In genomic region chr2:151953467-151953866, GRCh38 we compare ENCODE assay signal across 24 cellular contexts.
DNase-seq lines count a peak whose midpoint lies in the region; ATAC-seq, FAIRE-seq and TF ChIP-seq lines count a peak whose summit lies in the region.
"Had no signal": no experiment of that assay in that cellular context is flagged by ENCODE, and none has a peak within 500 bp of the region (broad histone marks: within the 10 kb centered on the region; RNA-seq: fewer than 3 reads in every experiment).

No MANE protein-coding gene starts in this region.

- H3K4me1 Mint-ChIP-seq in HFFc6 (ENCODE audit: low read depth), result no peaks in the 10 kb centered on the region

- no peak overlapping the region for H3K27ac Mint-ChIP-seq in HFFc6
- H3K27ac Mint-ChIP-seq: IgD-negative memory B cell had no signal

- DNase-seq in HFFc6 (no peak), ascending aorta (ENCODE audit: low spot score in 2 of 2) (no peak), choroid plexus epithelial cell (ENCODE audit: low read depth) (peak; percentile 6), foreskin keratinocyte (no peak), PC-3 (no peak), H54 (ENCODE audit: insufficient read length, low spot score) (no peak)
- DNase-seq: EL, GM23248, HCEC 1CT, Karpas-422, NCI-H1694, NCI-H2081 treated with DMSO at 0.1 percent for 48 hours, NCI-H2171 treated with DMSO at 0.1 percent for 48 hours, NCI-H524 treated with DMSO at 0.1 percent for 48 hours, NCI-H82 had no signal

- H3K9ac ChIP-seq in PC-3 (ENCODE audit: low read length), result no peak overlapping the region
- H3K9ac ChIP-seq: GM23248 had no signal

- H3K9me2 ChIP-seq in PC-3 (replicated peaks; ENCODE audit: low read length), result no peaks in the 10 kb centered on the region

- no peaks in the 10 kb centered on the region for H3K36me3 ChIP-seq in ascending aorta
- no peaks in the 10 kb centered on the region for H3K36me3 ChIP-seq in PC-3 (ENCODE audit: low read depth, low read length)
- H3K36me3 ChIP-seq: SJSA1 had no signal

- no peak overlapping the region for H3K4me3 Mint-ChIP-seq in HFFc6
- H3K4me3 Mint-ChIP-seq: IgD-negative memory B cell had no signal

- no peaks in the 10 kb centered on the region for H3K9me3 Mint-ChIP-seq in HFFc6

- TF ChIP-seq CTCF in HFFc6 (IDR thresholded peaks at IDR 0.05) (peak; percentile 31; the same call in 1 of the 2 replicates), ascending aorta (IDR thresholded peaks at IDR 0.05) (peak in 2 of 3 experiments; percentile 14 to 34), choroid plexus epithelial cell (conservative IDR thresholded peaks at IDR 0.05; ENCODE audit: low read depth, low read length) (no peak), foreskin keratinocyte (conservative IDR thresholded peaks at IDR 0.05) (peak; percentile 19), PC-3 (conservative IDR thresholded peaks at IDR 0.05; ENCODE audit: low read depth, low read length) (no peak)

- H3F3A ChIP-seq in PC-3 (ENCODE audit: low read length, unreplicated experiment), result no peaks in the 10 kb centered on the region

- H3K4me3 ChIP-seq in ascending aorta (no peak overlapping the region), choroid plexus epithelial cell (ENCODE audit: low read depth, low read length) (no peak overlapping the region), PC-3 (ENCODE audit: low read length) (no peak overlapping the region)
- H3K4me3 ChIP-seq: GM23248, SJSA1 had no signal

- intact Hi-C loops in ascending aorta (cut with DNase I), result no loop called here
- intact Hi-C loops in PC-3 (cut with micrococcal nuclease), result no loop called here

- peaks cover 10% of the 10 kb centered on the region for H3K27me3 Mint-ChIP-seq in HFFc6 (ENCODE audit: insufficient read depth)

- no peak for TF ChIP-seq POLR2A in H54 (IDR thresholded peaks at IDR 0.05; ENCODE audit: low read depth, low read length)

- no peaks in the 10 kb centered on the region for H3K36me3 Mint-ChIP-seq in HFFc6 (ENCODE audit: low read depth)
- H3K36me3 Mint-ChIP-seq: IgD-negative memory B cell had no signal

- H3K79me2 ChIP-seq in PC-3 (ENCODE audit: low read length), result no peaks in the 10 kb centered on the region

- H3K4me2 ChIP-seq in PC-3 (ENCODE audit: low read length), result no peak overlapping the region

- H3K4me1 ChIP-seq in ascending aorta (peaks cover 0 to under 1% of the 10 kb centered on the region in 2 donors), foreskin keratinocyte (no peaks in the 10 kb centered on the region), PC-3 (ENCODE audit: insufficient read depth, low read length) (no peaks in the 10 kb centered on the region)
- H3K4me1 ChIP-seq: SJSA1 had no signal

- H4K20me1 ChIP-seq in PC-3 (ENCODE audit: low read length), result no peaks in the 10 kb centered on the region

- H3K27ac ChIP-seq in ascending aorta, result no peak overlapping the region
- H3K27ac ChIP-seq in foreskin keratinocyte, result no peak overlapping the region
- no peak overlapping the region for H3K27ac ChIP-seq in PC-3 (ENCODE audit: low read length)
- H3K27ac ChIP-seq: C4-2B, GM23248, SJSA1 had no signal

- no peak overlapping the region for H2AFZ ChIP-seq in PC-3 (ENCODE audit: low read length)
- H2AFZ ChIP-seq: GM23248 had no signal

- FAIRE-seq in H54 (lab: Jason Lieb, UNC), result no peak
- FAIRE-seq: A204.1, D721Med, HTR-8/SVneo, RCC 7860 had no signal

- H3K9me3 ChIP-seq in ascending aorta (no peaks in the 10 kb centered on the region), PC-3 (ENCODE audit: low read length) (no peaks in the 10 kb centered on the region)
- H3K9me3 ChIP-seq: SJSA1 had no signal

- H3K27me3 ChIP-seq in ascending aorta, result no peaks in the 10 kb centered on the region
- H3K27me3 ChIP-seq in foreskin keratinocyte, result peaks cover 9% of the 10 kb centered on the region
- peaks cover 66% of the 10 kb centered on the region for H3K27me3 ChIP-seq in PC-3 (ENCODE audit: low read length)
- H3K27me3 ChIP-seq: SJSA1 had no signal

- POLR2A ChIA-PET in PC-3 (lab: Charles Lee; ENCODE audit: unreplicated experiment), result no interaction called here

- CTCF ChIA-PET in PC-3 (lab: Charles Lee), result no interaction called here

- BruUV-seq in PC-3 (replicated peaks; lab: Mats Ljungman, UMichigan), result no TSS peak

- no peak for ATAC-seq in foreskin keratinocyte
- ATAC-seq in PC-3, result no peak
- ATAC-seq in GM19397 (IDR thresholded peaks at IDR 0.05; ENCODE audit: unreplicated experiment), result no peak
- ATAC-seq: Right ventricle myocardium inferior had no signal

Comparison
In these comparisons a context has a peak if more than half of its experiments do, and no peak if none do; other contexts are left out.
1. CTCF ChIP-seq: peak in HFFc6 (single experiment), ascending aorta (2 of 3) and foreskin keratinocyte (single experiment); none in choroid plexus epithelial cell (single experiment) and PC-3 (single experiment).